ENCODE assay signal across 8 cellular contexts in the genomic region with DNA sequence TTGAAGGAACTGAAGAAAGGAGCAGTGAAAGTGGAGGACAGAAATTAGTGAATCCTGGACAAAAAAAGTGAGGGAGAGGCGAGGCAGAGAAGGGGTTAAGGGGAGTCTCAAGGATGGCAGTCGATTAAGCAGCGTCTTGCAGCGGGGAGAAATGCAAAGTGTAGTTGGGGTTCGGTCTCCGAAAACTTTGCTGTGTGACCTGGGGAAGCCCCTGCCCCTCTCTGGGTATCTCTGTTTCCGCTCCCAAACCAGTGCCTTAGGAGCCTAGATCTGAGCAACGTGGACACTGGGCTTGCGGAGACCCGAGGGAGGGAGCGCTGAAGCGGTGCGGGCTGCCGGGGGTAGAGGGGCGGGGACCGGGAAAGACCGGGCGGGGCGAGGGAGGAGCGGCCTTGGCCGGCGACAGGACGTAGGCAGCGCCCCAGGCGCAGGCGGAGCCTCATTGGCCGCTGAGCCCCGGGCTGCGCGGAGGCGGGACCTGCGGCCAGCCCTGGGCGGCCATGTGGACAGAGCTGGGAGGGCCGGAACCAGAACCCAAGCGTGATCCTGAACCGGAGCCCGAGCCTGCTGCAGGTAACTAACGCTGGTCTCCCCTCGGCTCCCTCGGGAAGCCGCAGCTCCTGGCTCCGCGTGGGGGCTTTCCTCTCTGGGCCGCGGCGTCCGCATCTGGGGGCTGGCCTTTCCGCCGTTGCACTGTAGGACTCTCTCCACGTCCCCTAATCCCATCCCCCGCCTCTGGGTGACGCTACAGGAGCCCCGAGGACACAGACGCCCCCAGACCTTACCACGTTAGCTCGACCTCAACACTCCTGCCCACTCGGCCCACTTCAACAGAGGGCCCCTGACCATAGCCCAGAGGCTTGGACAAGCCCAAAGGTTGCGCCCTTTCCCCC. TPM values are rescaled to one million over a fixed set of nuclear protein-coding genes. Genes with fewer than 3 reads are reported as not detected.
DNase-seq lines count a peak whose midpoint lies in the region; ATAC-seq and TF ChIP-seq lines count a peak whose summit lies in the region.

A gene (plus strand): TSS at position 468 of the 893 bp plus-strand sequence. CDS start 3,047 bp downstream, outside the sequence.

- H3K4ac ChIP-seq in trophoblast cell (ENCODE audit: low read depth, low read length), result peak within 1 kb of the TSS; percentile 23

- H3K18ac ChIP-seq in trophoblast cell (ENCODE audit: low read length), result peak within 1 kb of the TSS; percentile 77

- H3K4me2 ChIP-seq in Loucy (ENCODE audit: low read depth, low read length, poor library complexity, severe bottlenecking) (peak within 1 kb of the TSS; percentile 98), trophoblast cell (ENCODE audit: low read length) (peak within 1 kb of the TSS; percentile 98)

- peak; percentile 96 to 99 for ATAC-seq in upper lobe of left lung (ENCODE audit: low FRiP score in 2 of 2)

- peak within 1 kb of the TSS; percentile 94 for H3K4me3 Mint-ChIP-seq in activated naive CD8-positive, alpha-beta T cell

- peak within 1 kb of the TSS; percentile 85 for H3K27ac Mint-ChIP-seq in activated naive CD8-positive, alpha-beta T cell

- H3K9me3 Mint-ChIP-seq in activated naive CD8-positive, alpha-beta T cell (ENCODE audit: low read depth), result no peaks in the 10 kb centered on the region

- peak within 1 kb of the TSS; percentile 87 for H4K8ac ChIP-seq in trophoblast cell (ENCODE audit: low read depth, low read length)

- H3K79me1 ChIP-seq in trophoblast cell (ENCODE audit: low read length), result peaks cover 5% of the 10 kb centered on the region

- no peak for TF ChIP-seq EP300 in upper lobe of left lung (IDR thresholded peaks at IDR 0.05)

- peaks cover 13% of the 10 kb centered on the region for H3K4me1 Mint-ChIP-seq in activated naive CD8-positive, alpha-beta T cell (ENCODE audit: low read depth)

- H2BK5ac ChIP-seq in trophoblast cell (ENCODE audit: low read depth, low read length, poor library complexity), result peak within 1 kb of the TSS; percentile 11

- TF ChIP-seq CTCF in Loucy (conservative IDR thresholded peaks at IDR 0.05; ENCODE audit: low read length), result peak; percentile 48
- peak; percentile 33 for TF ChIP-seq CTCF in cardiac muscle cell (IDR thresholded peaks at IDR 0.05; ENCODE audit: low read depth, low read length)
- TF ChIP-seq CTCF in upper lobe of left lung (IDR thresholded peaks at IDR 0.05), result peak in 3 of 6 experiments; percentile 4 to 23 (median 9)

- H2AK5ac ChIP-seq in trophoblast cell (ENCODE audit: low read length), result peak within 1 kb of the TSS; percentile 26

- TF ChIP-seq POLR2A in upper lobe of left lung (IDR thresholded peaks at IDR 0.05), result peak in 1 of 4 donors; percentile 42

- no peaks in the 10 kb centered on the region for H3F3A ChIP-seq in Loucy (ENCODE audit: low read depth)

- peaks cover 2% of the 10 kb centered on the region for H3K27me3 Mint-ChIP-seq in activated naive CD8-positive, alpha-beta T cell

- H3K36me3 Mint-ChIP-seq in activated naive CD8-positive, alpha-beta T cell, result peaks cover 10% of the 10 kb centered on the region

- no CpG with 5 or more reads among the region's 58 CpGs for WGBS in trophoblast cell (ENCODE audit: extremely low coverage, insufficient coverage, insufficient read length)
- 1 to 2% methylated on average over 7 to 30 of the region's 58 CpGs for WGBS in upper lobe of left lung, 2 donors

- H3K36me3 ChIP-seq in Loucy (ENCODE audit: insufficient read depth, low read length), result peaks cover 16% of the 10 kb centered on the region; the same call in 1 of the 2 replicates
- no peaks in the 10 kb centered on the region for H3K36me3 ChIP-seq in cardiac muscle cell
- peaks cover 16% of the 10 kb centered on the region in 2 experiments for H3K36me3 ChIP-seq in trophoblast cell (ENCODE audit: control insufficient read depth in 1 of 2, insufficient read depth in 2 of 2, low read length in 2 of 2)
- peaks cover 0 to 19% (median 14%) of the 10 kb centered on the region in 4 donors for H3K36me3 ChIP-seq in upper lobe of left lung

- H3K4me1 ChIP-seq in Loucy (ENCODE audit: insufficient read depth, low read length, poor library complexity, severe bottlenecking) (peaks cover 20% of the 10 kb centered on the region), cardiac muscle cell (ENCODE audit: low read depth) (peaks cover 21% of the 10 kb centered on the region), trophoblast cell (ENCODE audit: control insufficient read depth in 1 of 2, insufficient read depth in 2 of 2, low read length in 2 of 2) (peaks cover 5 to 8% of the 10 kb centered on the region in 2 experiments), upper lobe of left lung (peaks cover 13 to 22% (median 16%) of the 10 kb centered on the region in 4 donors)

- DNase-seq in GM04504 (ENCODE audit: low read depth) (peak; percentile 53), H4 (ENCODE audit: low spot score) (peak; percentile 77), SKM-1 (lab: John Stamatoyannopoulos, UW; ENCODE audit: unreplicated experiment) (peak; percentile 77), cardiac muscle cell (ENCODE audit: low read depth in 1 of 2, low spot score in 1 of 2) (peak; percentile 90 to 93), trophoblast cell (peak; percentile 96), upper lobe of left lung (peak; percentile 88 to 97)

- H4K91ac ChIP-seq in trophoblast cell (ENCODE audit: low read depth, low read length), result peak within 1 kb of the TSS; percentile 58

- no peak within 1 kb of the TSS for H3K23ac ChIP-seq in trophoblast cell (ENCODE audit: low read length)

- H3K4me3 ChIP-seq in Loucy (ENCODE audit: low read length, poor library complexity, severe bottlenecking) (peak within 1 kb of the TSS; percentile 97), cardiac muscle cell (peak within 1 kb of the TSS; percentile 60), trophoblast cell (ENCODE audit: low read depth, low read length) (peak within 1 kb of the TSS; percentile 79), upper lobe of left lung (peak within 1 kb of the TSS; percentile 76 to 89 (median 86))

- H2AFZ ChIP-seq in Loucy (ENCODE audit: low read length) (peak within 1 kb of the TSS; percentile 99), trophoblast cell (ENCODE audit: insufficient read depth, low read length, poor library complexity) (peak within 1 kb of the TSS; percentile 61)

- H3K27ac ChIP-seq in cardiac muscle cell (no peak within 1 kb of the TSS), trophoblast cell (ENCODE audit: low read depth, low read length) (no peak within 1 kb of the TSS), upper lobe of left lung (peak within 1 kb of the TSS in 3 of 4 donors; percentile 36 to 69 (median 61))

- peak within 1 kb of the TSS; percentile 51 for H2BK12ac ChIP-seq in trophoblast cell (ENCODE audit: low read length)

- peak within 1 kb of the TSS; percentile 46 for H4K12ac ChIP-seq in trophoblast cell (ENCODE audit: low read depth, low read length)

- H4K20me1 ChIP-seq in Loucy (ENCODE audit: insufficient read depth, low read length, poor library complexity, severe bottlenecking), result no peaks in the 10 kb centered on the region

- H3K9ac ChIP-seq in Loucy (ENCODE audit: low read depth, low read length, poor library complexity, severe bottlenecking) (peak within 1 kb of the TSS; percentile 89), trophoblast cell (ENCODE audit: low read length) (peak within 1 kb of the TSS; percentile 94)

- no peaks in the 10 kb centered on the region for H3K9me3 ChIP-seq in Loucy (ENCODE audit: insufficient read depth, low read depth, low read length)
- no peaks in the 10 kb centered on the region for H3K9me3 ChIP-seq in cardiac muscle cell (ENCODE audit: low read depth)
- H3K9me3 ChIP-seq in trophoblast cell (ENCODE audit: insufficient read depth, low read depth, low read length), result peaks cover 5% of the 10 kb centered on the region
- no peaks in the 10 kb centered on the region for H3K9me3 ChIP-seq in upper lobe of left lung

- no peaks in the 10 kb centered on the region for H3K9me2 ChIP-seq in Loucy (replicated peaks; ENCODE audit: low read depth, low read length)

- H2BK120ac ChIP-seq in trophoblast cell (ENCODE audit: insufficient read depth, low read length, poor library complexity), result peak within 1 kb of the TSS; percentile 70

- H3K79me2 ChIP-seq in Loucy (ENCODE audit: insufficient read depth, low read length) (peaks cover 27% of the 10 kb centered on the region), trophoblast cell (ENCODE audit: control insufficient read depth, insufficient read depth, low read length, poor library complexity) (peaks cover 5% of the 10 kb centered on the region)

- H3K14ac ChIP-seq in trophoblast cell (ENCODE audit: low read length), result peak within 1 kb of the TSS; percentile 67

- no peaks in the 10 kb centered on the region for H3K27me3 ChIP-seq in Loucy (ENCODE audit: insufficient read depth, low read length, poor library complexity, severe bottlenecking)
- H3K27me3 ChIP-seq in cardiac muscle cell, result no peaks in the 10 kb centered on the region
- no peaks in the 10 kb centered on the region for H3K27me3 ChIP-seq in trophoblast cell (ENCODE audit: insufficient read depth, low read length)
- no peaks in the 10 kb centered on the region for H3K27me3 ChIP-seq in upper lobe of left lung

RNA-seq across cellular contexts. Expression of the gene that starts here (rescaled TPM):
- total RNA-seq in H4 (2014; rRNA removed; shearing (Covaris generic)), result 19.5 and 29.5 TPM in 2 replicates
- 24.7 and 31.7 TPM in 2 replicates for total RNA-seq in cardiac muscle cell
- polyA plus RNA-seq in cardiac muscle cell, result 34.7 and 51.6 TPM in 2 replicates
- 9.2 and 9.6 TPM in 2 replicates for polyA plus RNA-seq in trophoblast cell (2013)
- 10 to 100 TPM in 3 of 6 donors, 1 to 10 TPM in 3; 2.1 to 18.0 (median 8.5) TPM for total RNA-seq in upper lobe of left lung

Comparison
In these comparisons a context has a peak if more than half of its experiments do, and no peak if none do; other contexts are left out.
1. H3K27ac ChIP-seq: peak in upper lobe of left lung (3 of 4); none in cardiac muscle cell (single experiment) and trophoblast cell (single experiment).
2. Peak in every context shown above with its lines, with median percentiles within 50 percentile points of each other: DNase-seq and H3K4me3 ChIP-seq.